ENCODE assay signal across 8 cellular contexts in genomic region chr19:37906868-37907734, GRCh38. TPM values are rescaled to one million over a fixed set of nuclear protein-coding genes. Genes with fewer than 3 reads are reported as not detected.
A peak's percentile ranks its signal among the peaks of the same experiment; 100 is the strongest.
DNase-seq lines count a peak whose midpoint lies in the region; ATAC-seq and TF ChIP-seq lines count a peak whose summit lies in the region.

A gene with protein sequence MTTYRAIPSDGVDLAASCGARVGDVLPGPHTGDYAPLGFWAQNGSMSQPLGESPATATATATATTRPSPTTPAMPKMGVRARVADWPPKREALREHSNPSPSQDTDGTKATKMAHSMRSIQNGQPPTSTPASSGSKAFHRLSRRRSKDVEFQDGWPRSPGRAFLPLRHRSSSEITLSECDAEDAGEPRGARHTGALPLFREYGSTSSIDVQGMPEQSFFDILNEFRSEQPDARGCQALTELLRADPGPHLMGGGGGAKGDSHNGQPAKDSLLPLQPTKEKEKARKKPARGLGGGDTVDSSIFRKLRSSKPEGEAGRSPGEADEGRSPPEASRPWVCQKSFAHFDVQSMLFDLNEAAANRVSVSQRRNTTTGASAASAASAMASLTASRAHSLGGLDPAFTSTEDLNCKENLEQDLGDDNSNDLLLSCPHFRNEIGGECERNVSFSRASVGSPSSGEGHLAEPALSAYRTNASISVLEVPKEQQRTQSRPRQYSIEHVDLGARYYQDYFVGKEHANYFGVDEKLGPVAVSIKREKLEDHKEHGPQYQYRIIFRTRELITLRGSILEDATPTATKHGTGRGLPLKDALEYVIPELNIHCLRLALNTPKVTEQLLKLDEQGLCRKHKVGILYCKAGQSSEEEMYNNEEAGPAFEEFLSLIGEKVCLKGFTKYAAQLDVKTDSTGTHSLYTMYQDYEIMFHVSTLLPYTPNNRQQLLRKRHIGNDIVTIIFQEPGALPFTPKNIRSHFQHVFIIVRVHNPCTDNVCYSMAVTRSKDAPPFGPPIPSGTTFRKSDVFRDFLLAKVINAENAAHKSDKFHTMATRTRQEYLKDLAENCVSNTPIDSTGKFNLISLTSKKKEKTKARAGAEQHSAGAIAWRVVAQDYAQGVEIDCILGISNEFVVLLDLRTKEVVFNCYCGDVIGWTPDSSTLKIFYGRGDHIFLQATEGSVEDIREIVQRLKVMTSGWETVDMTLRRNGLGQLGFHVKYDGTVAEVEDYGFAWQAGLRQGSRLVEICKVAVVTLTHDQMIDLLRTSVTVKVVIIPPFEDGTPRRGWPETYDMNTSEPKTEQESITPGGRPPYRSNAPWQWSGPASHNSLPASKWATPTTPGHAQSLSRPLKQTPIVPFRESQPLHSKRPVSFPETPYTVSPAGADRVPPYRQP (N-terminal part only) (plus strand): TSS chr19:37907208. CDS start chr19:38081566, 174,358 bp downstream.

- H3K27ac ChIP-seq in osteoblast (ENCODE audit: low read depth, low read length) (peak within 1 kb of the TSS; percentile 97), thymus (ENCODE audit: low read depth) (peak within 1 kb of the TSS; percentile 95)

- H3K27ac Mint-ChIP-seq in activated naive CD4-positive, alpha-beta T cell treated with anti-CD3 and anti-CD28 coated beads, Interleukin-2, amount 50 U/mL, for 72 hours, result peak within 1 kb of the TSS; percentile 82 to 89

- peaks cover 5 to 6% of the 10 kb centered on the region in 2 donors for H3K36me3 Mint-ChIP-seq in activated naive CD4-positive, alpha-beta T cell treated with anti-CD3 and anti-CD28 coated beads, Interleukin-2, amount 50 U/mL, for 72 hours

- ATAC-seq in HG02588 (IDR thresholded peaks at IDR 0.05; ENCODE audit: unreplicated experiment), result peak; percentile 85
- ATAC-seq in SK-N-SH treated with all-trans-retinoic acid at 6 μM for 48 hours, result peak; percentile 98
- ATAC-seq in activated naive CD4-positive, alpha-beta T cell treated with anti-CD3 and anti-CD28 coated beads, Interleukin-2, amount 50 U/mL, for 72 hours, result peak; percentile 96 to 99

- H3K27me3 ChIP-seq in GM06990 (replicated peaks; ENCODE audit: control insufficient read depth, insufficient read depth, low read length), result no peaks in the 10 kb centered on the region
- no peaks in the 10 kb centered on the region for H3K27me3 ChIP-seq in osteoblast (ENCODE audit: insufficient read depth, low read length)
- H3K27me3 ChIP-seq in thymus (ENCODE audit: control insufficient read depth, insufficient read depth), result no peaks in the 10 kb centered on the region

- peak within 1 kb of the TSS; percentile 94 for H2AFZ ChIP-seq in osteoblast (ENCODE audit: low read length)

- peak within 1 kb of the TSS; percentile 99 for H3K4me2 ChIP-seq in osteoblast (ENCODE audit: insufficient read depth, low read length)

- H3K79me2 ChIP-seq in osteoblast (ENCODE audit: insufficient read depth, low read length), result peaks cover 51% of the 10 kb centered on the region

- H3K36me3 ChIP-seq in GM06990 (ENCODE audit: control insufficient read depth, insufficient read depth, low read length), result no peaks in the 10 kb centered on the region
- no peaks in the 10 kb centered on the region for H3K36me3 ChIP-seq in osteoblast (ENCODE audit: insufficient read depth, low read length)
- no peaks in the 10 kb centered on the region for H3K36me3 ChIP-seq in thymus (ENCODE audit: control insufficient read depth, insufficient read depth)

- DNase-seq in GM06990 (ENCODE audit: extremely low read depth, insufficient read length), result peak; percentile 97
- DNase-seq in NCI-H1092 (lab: John Stamatoyannopoulos, UW), result peak; percentile 93
- DNase-seq in activated naive CD4-positive, alpha-beta T cell treated with anti-CD3 and anti-CD28 coated beads, Interleukin-2, amount 50 U/mL, for 72 hours (ENCODE audit: low spot score in 2 of 2), result peak; percentile 86 to 91
- DNase-seq in glomerular visceral epithelial cell (ENCODE audit: extremely low spot score), result peak; percentile 97
- DNase-seq in osteoblast (ENCODE audit: insufficient read length, low spot score, missing footprints), result peak; percentile 99

- H4K20me1 ChIP-seq in osteoblast (ENCODE audit: insufficient read depth, low read length), result peaks cover 16% of the 10 kb centered on the region

- H3K9me3 Mint-ChIP-seq in activated naive CD4-positive, alpha-beta T cell treated with anti-CD3 and anti-CD28 coated beads, Interleukin-2, amount 50 U/mL, for 72 hours, result no peaks in the 10 kb centered on the region

- H3K4me1 ChIP-seq in osteoblast (ENCODE audit: insufficient read depth, low read length) (peaks cover 30% of the 10 kb centered on the region), thymus (ENCODE audit: control insufficient read depth, insufficient read depth, low read length) (peaks cover 4% of the 10 kb centered on the region)

- H3K9me3 ChIP-seq in osteoblast (ENCODE audit: low read depth, low read length) (no peaks in the 10 kb centered on the region), thymus (ENCODE audit: control insufficient read depth) (no peaks in the 10 kb centered on the region)

- under 1% methylated on average over 96 of the region's 96 CpGs for WGBS in thymus

- H3K4me3 ChIP-seq in GM06990 (replicated peaks; ENCODE audit: low read depth, low read length), result peak within 1 kb of the TSS; percentile 74
- H3K4me3 ChIP-seq in osteoblast (ENCODE audit: insufficient read depth, low read length), result peak within 1 kb of the TSS; percentile 96
- peak within 1 kb of the TSS; percentile 88 for H3K4me3 ChIP-seq in thymus (ENCODE audit: low read length)

- TF ChIP-seq CTCF in GM06990 (IDR thresholded peaks at IDR 0.05; ENCODE audit: insufficient read depth, low read length, poor library complexity, severe bottlenecking) (no peak), osteoblast (IDR thresholded peaks at IDR 0.05; ENCODE audit: extremely low read depth, low read depth, low read length) (no peak)

TF ChIP-seq in SK-N-SH treated with all-trans-retinoic acid at 6 μM for 48 hours, 23 proteins besides CTCF, POLR2A, EP300 and RAD21:
- no peak for TF ChIP-seq ZFP3 (CRISPR knock-in tag; IDR thresholded peaks at IDR 0.05)
TF ChIP-seq in SK-N-SH treated with all-trans-retinoic acid at 6 μM for 48 hours: peak in this region for 0.

RNA-seq across cellular contexts. Expression of the gene that starts here (rescaled TPM):
- total RNA-seq in activated naive CD4-positive, alpha-beta T cell treated with anti-CD3 and anti-CD28 coated beads, Interleukin-2, amount 50 U/mL, for 72 hours, result 10 to 100 TPM; 10.9 to 20.5 TPM
- total RNA-seq in osteoblast, result 16.2 and 17.4 TPM in 2 replicates
- polyA plus RNA-seq in thymus, result 5.0 TPM

Comparison
In these comparisons a context has a peak if more than half of its experiments do, and no peak if none do; other contexts are left out.
1. Peak in every context shown above with its lines: DNase-seq, ATAC-seq, H3K4me3 ChIP-seq and H3K27ac ChIP-seq.